ENCODE assay signal across 1 cellular context in the genomic region with DNA sequence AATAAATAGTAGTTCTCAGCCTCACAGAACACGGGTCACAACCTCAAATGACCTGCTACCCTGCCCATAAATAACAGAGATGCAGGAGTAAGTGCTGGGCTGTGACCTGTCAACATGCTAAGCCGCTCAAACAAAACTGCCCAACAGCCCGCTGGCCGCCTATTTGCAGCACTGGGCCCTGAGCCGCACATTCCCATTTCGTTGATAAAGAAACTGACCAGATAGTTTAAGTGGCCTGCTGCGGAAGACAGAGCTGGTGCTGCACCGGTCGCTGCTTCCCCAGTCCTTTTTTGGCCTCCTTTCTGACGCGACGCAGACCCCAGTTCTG.
TF ChIP-seq lines count a peak whose summit lies in the region.

No MANE protein-coding gene starts in this region.

TF ChIP-seq in endothelial cell of umbilical vein, 7 proteins besides CTCF, POLR2A, EP300 and RAD21:
- TF ChIP-seq EZH2 (IDR thresholded peaks at IDR 0.05; ENCODE audit: borderline replicate concordance, low read depth, low read length, severe bottlenecking) (peak; percentile 25), GATA2 (IDR thresholded peaks at IDR 0.05; ENCODE audit: insufficient read depth, insufficient read length, low read depth, low read length) (no peak)
- TF ChIP-seq, protein P1, sequence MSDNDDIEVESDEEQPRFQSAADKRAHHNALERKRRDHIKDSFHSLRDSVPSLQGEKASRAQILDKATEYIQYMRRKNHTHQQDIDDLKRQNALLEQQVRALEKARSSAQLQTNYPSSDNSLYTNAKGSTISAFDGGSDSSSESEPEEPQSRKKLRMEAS (IDR thresholded peaks at IDR 0.05; ENCODE audit: insufficient read depth, insufficient read length): no peak
